1 cellular context compared by ENCODE assay signal in genomic region chr16:49833055-49833454, GRCh38.
TF ChIP-seq lines count a peak whose summit lies in the region.

No MANE protein-coding gene starts in this region.

TF ChIP-seq in GM23338, 12 proteins besides CTCF, POLR2A, EP300 and RAD21 (continued from another document):
- TF ChIP-seq REST (IDR thresholded peaks at IDR 0.05; ENCODE audit: unreplicated experiment), result no peak
- TF ChIP-seq CREB1 (CRISPR knock-in tag; IDR thresholded peaks at IDR 0.05; ENCODE audit: low read depth), result no peak
- TF ChIP-seq ZNF462 (CRISPR knock-in tag; IDR thresholded peaks at IDR 0.05), result no peak
